ENCODE assay signal across 8 cellular contexts in genomic region chr2:160252278-160252887, GRCh38. TPM values are rescaled to one million over a fixed set of nuclear protein-coding genes. Genes with fewer than 3 reads are reported as not detected.
DNase-seq lines count a peak whose midpoint lies in the region; FAIRE-seq and TF ChIP-seq lines count a peak whose summit lies in the region.

No MANE protein-coding gene starts in this region.

- peak; percentile 24 for DNase-seq in NCI-H2107 treated with DMSO at 0.1 percent for 48 hours (lab: John Stamatoyannopoulos, UW; ENCODE audit: unreplicated experiment)
- DNase-seq in NCI-H2107 (lab: John Stamatoyannopoulos, UW), result no peak
- DNase-seq in NCI-H2196 (lab: John Stamatoyannopoulos, UW; ENCODE audit: unreplicated experiment), result peak; percentile 24
- DNase-seq in bronchial epithelial cell (ENCODE audit: low read depth), result peak; percentile 59
- DNase-seq in lung microvascular endothelial cell (ENCODE audit: low read depth in 2 of 2), result peak; percentile 42 to 58
- no peak for DNase-seq in HPDE6-E6E7 (ENCODE audit: extremely low spot score)
- DNase-seq in KG1 (lab: John Stamatoyannopoulos, UW), result no peak
- no peak for DNase-seq in stimulated activated CD4-positive, alpha-beta T cell treated with anti-CD3 and anti-CD28 coated beads, Interleukin-2, amount 100 ng/mL, for 48 hours

- no peak for FAIRE-seq in bronchial epithelial cell (lab: Jason Lieb, UNC)

- H3K4me3 ChIP-seq in bronchial epithelial cell (ENCODE audit: low read depth, low read length), result no peak overlapping the region

- peak; percentile 52 for TF ChIP-seq CTCF in bronchial epithelial cell (IDR thresholded peaks at IDR 0.05; ENCODE audit: insufficient read depth, low read length, severe bottlenecking)

- no peaks in the 10 kb centered on the region for H3K27me3 ChIP-seq in bronchial epithelial cell (ENCODE audit: control insufficient read depth, insufficient read depth, low read length)

- no peaks in the 10 kb centered on the region for H3K36me3 ChIP-seq in bronchial epithelial cell (ENCODE audit: control insufficient read depth, insufficient read depth, low read length)

RNA-seq across cellular contexts. Expression of gene ITGB6, which starts 52.3 kb away (rescaled TPM):
- total RNA-seq in bronchial epithelial cell, result 21.1 and 31.5 TPM in 2 replicates
- not detected in 2 replicates for total RNA-seq in lung microvascular endothelial cell

Comparison
In these comparisons a context has a peak if more than half of its experiments do, and no peak if none do; other contexts are left out.
1. DNase-seq: peak in NCI-H2107 treated with DMSO at 0.1 percent for 48 hours (single experiment), NCI-H2196 (single experiment), bronchial epithelial cell (single experiment) and lung microvascular endothelial cell (2 of 2); none in NCI-H2107 (single experiment), HPDE6-E6E7 (single experiment), KG1 (single experiment) and stimulated activated CD4-positive, alpha-beta T cell treated with anti-CD3 and anti-CD28 coated beads, Interleukin-2, amount 100 ng/mL, for 48 hours (0 of 2).
2. RNA of gene ITGB6, which starts 52.3 kb away (total RNA-seq): 21.1 to 31.5 TPM in bronchial epithelial cell; not detected in lung microvascular endothelial cell; every median in the first group is over 10 times any median in the second.